15 cellular contexts compared by ENCODE assay signal in genomic region chr3:463793-464192, GRCh38.
DNase-seq lines count a peak whose midpoint lies in the region; ATAC-seq, FAIRE-seq and TF ChIP-seq lines count a peak whose summit lies in the region.
"Had no signal": no experiment of that assay in that cellular context is flagged by ENCODE, and none has a peak within 500 bp of the region (broad histone marks: within the 10 kb centered on the region; RNA-seq: fewer than 3 reads in every experiment).

No MANE protein-coding gene starts in this region.

- no peak overlapping the region for H3K9ac ChIP-seq in Karpas-422 (ENCODE audit: low read length)

- H3K4me1 ChIP-seq in Karpas-422 (ENCODE audit: low read length) (peaks cover 12% of the 10 kb centered on the region), transverse colon (no peaks in the 10 kb centered on the region)
- H3K4me1 ChIP-seq: BE2C, gastroesophageal sphincter, lower lobe of right lung had no signal

- peak overlapping the region; percentile 23 for H3K4me2 ChIP-seq in Karpas-422 (ENCODE audit: low read depth, low read length, poor library complexity, severe bottlenecking)

- no peak overlapping the region for H3K4me3 ChIP-seq in Karpas-422 (ENCODE audit: low read length)
- no peak overlapping the region for H3K4me3 ChIP-seq in transverse colon
- H3K4me3 ChIP-seq: coronary artery, gastroesophageal sphincter, lower lobe of right lung had no signal

- no peaks in the 10 kb centered on the region for H3K79me2 ChIP-seq in Karpas-422 (ENCODE audit: low read length)

- TF ChIP-seq CTCF in GM20000 (IDR thresholded peaks at IDR 0.05; ENCODE audit: extremely low read depth, missing control alignments) (no peak), transverse colon (IDR thresholded peaks at IDR 0.05) (no peak)

- TF ChIP-seq POLR2A in transverse colon (IDR thresholded peaks at IDR 0.05) = no peak

- in situ Hi-C loops in transverse colon (cut with MboI; ENCODE audit: low pct_ligation_motif_present in 1 of 4, low pct_unique_long_range_greater_than_20kb in 1 of 4, low sequenced_read_pairs in 3 of 4) = no loop called here

- FAIRE-seq in GM18507 (lab: Jason Lieb, UNC) = peak; percentile 94

- intact Hi-C loops in transverse colon (cut with DNase I; ENCODE audit: low total_unique reads) = no loop called here

- 77 to 78% methylated on average over 2 to 3 of the region's 3 CpGs for WGBS in transverse colon (ENCODE audit: low coverage in 1 of 2), 2 donors

- no peaks in the 10 kb centered on the region for H3K27me3 ChIP-seq in Karpas-422 (ENCODE audit: low read length)
- H3K27me3 ChIP-seq in transverse colon = no peaks in the 10 kb centered on the region
- H3K27me3 ChIP-seq: BE2C, gastroesophageal sphincter had no signal

- peak; percentile 96 for ATAC-seq in HG02970 (IDR thresholded peaks at IDR 0.05; ENCODE audit: low FRiP score, unreplicated experiment)
- ATAC-seq: activated naive CD4-positive, alpha-beta T cell treated with anti-CD3 and anti-CD28 coated beads, Interleukin-2, amount 50 U/mL, for 72 hours; gastroesophageal sphincter; lower lobe of right lung had no signal

- H3K9me3 ChIP-seq in Karpas-422 (ENCODE audit: low read length) (no peaks in the 10 kb centered on the region), transverse colon (no peaks in the 10 kb centered on the region)
- H3K9me3 ChIP-seq: BE2C, gastroesophageal sphincter, lower lobe of right lung had no signal

- TF ChIP-seq EP300 in transverse colon (IDR thresholded peaks at IDR 0.05; ENCODE audit: low read depth) = no peak

- no peak overlapping the region for H3K27ac ChIP-seq in Karpas-422 (ENCODE audit: low read length)
- H3K27ac ChIP-seq in transverse colon = no peak overlapping the region
- H3K27ac ChIP-seq: coronary artery, gastroesophageal sphincter, lower lobe of right lung had no signal

- H2AFZ ChIP-seq in Karpas-422 (ENCODE audit: low read length) = no peak overlapping the region

- H3K36me3 ChIP-seq in Karpas-422 (ENCODE audit: insufficient read depth, low read length) (no peaks in the 10 kb centered on the region), transverse colon (no peaks in the 10 kb centered on the region)
- H3K36me3 ChIP-seq: BE2C, gastroesophageal sphincter, lower lobe of right lung had no signal

- DNase-seq in GM18507 (ENCODE audit: extremely low spot score, insufficient read length, low read depth) = peak; percentile 18
- DNase-seq in GM20000 (ENCODE audit: low spot score) = peak; percentile 46
- peak; percentile 48 for DNase-seq in Karpas-422
- DNase-seq in NCI-H69 (lab: John Stamatoyannopoulos, UW) = no peak
- no peak for DNase-seq in NCI-H1930 (lab: John Stamatoyannopoulos, UW)
- no peak for DNase-seq in transverse colon
- no peak for DNase-seq in NCI-H748 (lab: John Stamatoyannopoulos, UW; ENCODE audit: unreplicated experiment)
- DNase-seq: activated CD4-positive, alpha-beta T cell treated with anti-CD3 and anti-CD28 coated beads for 48 hours; BE2C; lower lobe of right lung; SIG-M5 had no signal

- H4K20me1 ChIP-seq in Karpas-422 (ENCODE audit: insufficient read depth, low read depth, low read length) = no peaks in the 10 kb centered on the region

- no peaks in the 10 kb centered on the region for H3K9me2 ChIP-seq in Karpas-422 (replicated peaks; ENCODE audit: insufficient read depth, low read length)

Comparison
In these comparisons a context has a peak if more than half of its experiments do, and no peak if none do; other contexts are left out.
1. DNase-seq: peak in GM18507 (single experiment), GM20000 (single experiment) and Karpas-422 (single experiment); none in NCI-H69 (single experiment), NCI-H1930 (0 of 2), transverse colon (single experiment) and NCI-H748 (single experiment).